8 cellular contexts compared by ENCODE assay signal in the genomic region with DNA sequence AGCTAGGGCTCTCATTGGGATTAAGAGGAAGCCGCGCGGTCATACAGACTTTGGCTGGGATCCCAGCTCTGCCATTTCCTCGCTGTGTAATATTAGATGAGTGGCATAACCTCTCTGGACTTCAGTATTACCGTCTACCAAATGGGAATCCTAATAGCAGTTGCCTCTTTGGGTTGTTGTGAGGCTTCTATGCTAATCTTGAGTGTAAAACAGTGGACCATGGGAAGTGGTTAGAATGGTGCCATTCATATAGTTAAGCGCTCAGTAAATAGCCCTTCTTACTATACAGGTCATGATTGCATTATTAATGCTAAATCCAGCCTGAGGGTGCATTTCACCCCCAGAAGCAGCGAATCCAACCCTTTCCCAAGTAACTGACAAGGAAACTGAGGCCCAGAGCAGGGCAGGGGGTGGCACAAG. TPM values are rescaled to one million over a fixed set of nuclear protein-coding genes. Genes with fewer than 3 reads are reported as not detected.
DNase-seq lines count a peak whose midpoint lies in the region; ATAC-seq, FAIRE-seq and TF ChIP-seq lines count a peak whose summit lies in the region.

No MANE protein-coding gene starts in this region.

- peaks cover 5% of the 10 kb centered on the region for H3K27me3 Mint-ChIP-seq in T-helper 2 cell treated with Interferon-gamma antibody and Interleukin-4, amounts not matched to agents 5 μg/mL and 100 μg/mL, for 36 hours (ENCODE audit: low read depth)
- H3K27me3 Mint-ChIP-seq in activated naive CD8-positive, alpha-beta T cell treated with anti-CD3 and anti-CD28 coated beads, Interleukin-2, amount 50 U/mL, for 24 hours: peaks cover 14% of the 10 kb centered on the region

- intact Hi-C loops in kidney (cut with DNase I): no loop called here

- no peak for ATAC-seq in activated naive CD8-positive, alpha-beta T cell treated with anti-CD3 and anti-CD28 coated beads, Interleukin-2, amount 50 U/mL, for 24 hours
- no peak for ATAC-seq in HG03460 (IDR thresholded peaks at IDR 0.05; ENCODE audit: unreplicated experiment)

- H3K36me3 ChIP-seq in kidney (ENCODE audit: control insufficient read depth in 1 of 2, insufficient read depth in 2 of 2, low read length in 2 of 2): no peaks in the 10 kb centered on the region
- H3K36me3 ChIP-seq in suprapubic skin: no peaks in the 10 kb centered on the region

- no peaks in the 10 kb centered on the region for H3K27me3 ChIP-seq in suprapubic skin

- peaks cover 10% of the 10 kb centered on the region for H3K36me3 Mint-ChIP-seq in T-helper 2 cell treated with Interferon-gamma antibody and Interleukin-4, amounts not matched to agents 5 μg/mL and 100 μg/mL, for 36 hours (ENCODE audit: low read depth)
- H3K36me3 Mint-ChIP-seq in activated naive CD8-positive, alpha-beta T cell treated with anti-CD3 and anti-CD28 coated beads, Interleukin-2, amount 50 U/mL, for 24 hours (ENCODE audit: low read depth): peaks cover 4% of the 10 kb centered on the region

- peaks cover 4 to 10% of the 10 kb centered on the region in 2 donors for H3K4me1 ChIP-seq in kidney (ENCODE audit: control insufficient read depth in 1 of 2, insufficient read depth in 1 of 2, low read depth in 1 of 2, low read length in 2 of 2)
- peaks cover 18% of the 10 kb centered on the region for H3K4me1 ChIP-seq in suprapubic skin

- FAIRE-seq in kidney (lab: Jason Lieb, UNC): no peak

- H3K27ac Mint-ChIP-seq in T-helper 2 cell treated with Interferon-gamma antibody and Interleukin-4, amounts not matched to agents 5 μg/mL and 100 μg/mL, for 36 hours: peak overlapping the region; percentile 99
- peak overlapping the region; percentile 94 for H3K27ac Mint-ChIP-seq in activated naive CD8-positive, alpha-beta T cell treated with anti-CD3 and anti-CD28 coated beads, Interleukin-2, amount 50 U/mL, for 24 hours

- H3K9ac ChIP-seq in kidney (ENCODE audit: low read length in 2 of 2): peak overlapping the region in 1 of 2 donors; percentile 73

- peaks cover 14% of the 10 kb centered on the region for H3K4me1 Mint-ChIP-seq in T-helper 2 cell treated with Interferon-gamma antibody and Interleukin-4, amounts not matched to agents 5 μg/mL and 100 μg/mL, for 36 hours (ENCODE audit: low read depth)
- peaks cover 26% of the 10 kb centered on the region for H3K4me1 Mint-ChIP-seq in activated naive CD8-positive, alpha-beta T cell treated with anti-CD3 and anti-CD28 coated beads, Interleukin-2, amount 50 U/mL, for 24 hours

- H3K9me3 ChIP-seq in kidney (ENCODE audit: control insufficient read depth in 1 of 2, low read length in 2 of 2): no peaks in the 10 kb centered on the region
- no peaks in the 10 kb centered on the region for H3K9me3 ChIP-seq in suprapubic skin

- no peak for TF ChIP-seq EP300 in suprapubic skin (IDR thresholded peaks at IDR 0.05)

- DNase-seq in T-helper 2 cell treated with Interferon-gamma antibody and Interleukin-4, amounts not matched to agents 5 μg/mL and 100 μg/mL, for 36 hours (ENCODE audit: low spot score): no peak
- DNase-seq in T-helper 2 cell (no peak), kidney (no peak), suprapubic skin (ENCODE audit: low spot score in 2 of 2) (no peak), DMS79 (lab: John Stamatoyannopoulos, UW) (no peak), Ammon's horn (ENCODE audit: low spot score) (no peak)
- no peak for DNase-seq in activated naive CD8-positive, alpha-beta T cell treated with anti-CD3 and anti-CD28 coated beads, Interleukin-2, amount 50 U/mL, for 24 hours

- no peaks in the 10 kb centered on the region for H3K9me3 Mint-ChIP-seq in T-helper 2 cell treated with Interferon-gamma antibody and Interleukin-4, amounts not matched to agents 5 μg/mL and 100 μg/mL, for 36 hours
- H3K9me3 Mint-ChIP-seq in activated naive CD8-positive, alpha-beta T cell treated with anti-CD3 and anti-CD28 coated beads, Interleukin-2, amount 50 U/mL, for 24 hours: no peaks in the 10 kb centered on the region

- peak overlapping the region; percentile 54 to 99 for H3K4me3 ChIP-seq in kidney (ENCODE audit: low read length in 2 of 2)
- peak overlapping the region; percentile 69 for H3K4me3 ChIP-seq in suprapubic skin

- TF ChIP-seq POLR2A in suprapubic skin (IDR thresholded peaks at IDR 0.05): no peak

- peak overlapping the region; percentile 99 to 100 for H3K27ac ChIP-seq in kidney (ENCODE audit: low read depth in 2 of 2, low read length in 2 of 2)
- peak overlapping the region; percentile 95 for H3K27ac ChIP-seq in suprapubic skin

- peak overlapping the region; percentile 94 for H3K4me3 Mint-ChIP-seq in T-helper 2 cell treated with Interferon-gamma antibody and Interleukin-4, amounts not matched to agents 5 μg/mL and 100 μg/mL, for 36 hours
- peak overlapping the region; percentile 97 for H3K4me3 Mint-ChIP-seq in activated naive CD8-positive, alpha-beta T cell treated with anti-CD3 and anti-CD28 coated beads, Interleukin-2, amount 50 U/mL, for 24 hours

- TF ChIP-seq CTCF in kidney (IDR thresholded peaks at IDR 0.05; ENCODE audit: borderline replicate concordance, extremely low read depth, insufficient read depth): no peak
- TF ChIP-seq CTCF in suprapubic skin (IDR thresholded peaks at IDR 0.05): no peak

- 27% methylated on average over 7 of the region's 7 CpGs for WGBS in suprapubic skin

RNA-seq across cellular contexts. Expression of gene OPA3, which starts 0.6 kb away (rescaled TPM):
- 19.1 TPM for total RNA-seq in kidney
- 8.1 TPM for polyA plus RNA-seq in kidney (ENCODE audit: insufficient read depth, low read depth, low replicate concordance)
- total RNA-seq in suprapubic skin: 10 to 100 TPM; 13.8 to 25.6 (median 22.5) TPM

RNA-seq across cellular contexts. Expression of gene GPR4, which starts 16.8 kb away (rescaled TPM):
- total RNA-seq in kidney: 9.7 TPM
- 6.8 TPM for polyA plus RNA-seq in kidney (ENCODE audit: insufficient read depth, low read depth, low replicate concordance)
- 1 to 10 TPM in 2 of 4 donors, under 1 TPM in 2; 0.49 to 2.4 (median 1.6) TPM for total RNA-seq in suprapubic skin

RNA-seq across cellular contexts. Expression of gene EML2, which starts 54.0 kb away (rescaled TPM):
- total RNA-seq in kidney (93.8 TPM), suprapubic skin (100 to 1,000 TPM in 1 of 4 donors, 10 to 100 TPM in 3; 60.0 to 112 (median 74.8) TPM)
- polyA plus RNA-seq in kidney (ENCODE audit: insufficient read depth, low read depth, low replicate concordance): 36.6 TPM
